In the genomic region with DNA sequence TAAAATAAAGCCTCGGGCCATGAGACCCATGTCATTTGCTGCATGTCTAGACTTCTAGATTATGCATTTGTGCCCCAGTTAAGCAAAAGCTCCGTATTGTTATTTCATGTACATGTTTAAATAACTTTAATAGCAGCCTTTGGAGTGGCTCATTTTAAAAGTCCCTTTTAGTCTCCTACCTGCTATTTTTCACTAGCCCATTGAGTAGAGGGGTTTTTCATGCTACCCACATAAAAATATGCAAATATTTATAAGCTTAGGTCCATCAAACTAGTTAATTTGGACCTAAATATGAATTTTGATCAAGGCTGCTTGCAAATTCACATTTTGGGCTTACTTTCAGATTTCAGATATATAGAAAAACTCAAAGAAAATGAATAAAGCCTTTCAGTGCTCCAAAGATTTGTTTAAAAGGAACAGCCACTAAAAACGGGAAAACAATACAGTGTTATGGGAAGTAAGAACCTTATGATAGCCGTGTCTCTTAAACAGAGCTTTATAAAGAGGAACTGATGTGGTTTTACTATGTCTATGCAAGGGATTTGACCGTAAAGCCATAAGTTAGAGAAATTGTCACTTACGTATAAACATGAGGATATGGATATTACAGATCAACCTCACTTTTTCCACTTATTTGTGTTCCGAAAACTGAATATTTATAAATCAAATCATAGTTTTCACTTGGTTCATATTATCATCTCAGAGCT, we compare ENCODE assay signal across 25 cellular contexts. TPM values are rescaled to one million over a fixed set of nuclear protein-coding genes. Genes with fewer than 3 reads are reported as not detected.
DNase-seq lines count a peak whose midpoint lies in the region; ATAC-seq and TF ChIP-seq lines count a peak whose summit lies in the region.
"Had no signal": no experiment of that assay in that cellular context is flagged by ENCODE, and none has a peak within 500 bp of the region (broad histone marks: within the 10 kb centered on the region; RNA-seq: fewer than 3 reads in every experiment).

No MANE protein-coding gene starts in this region.

- TF ChIP-seq CTCF in HL-60 (IDR thresholded peaks at IDR 0.05; ENCODE audit: insufficient read depth, low read length) (no peak), gastroesophageal sphincter (IDR thresholded peaks at IDR 0.05) (no peak), OCI-LY7 (conservative IDR thresholded peaks at IDR 0.05; ENCODE audit: low read length) (no peak)

- H3K4me3 ChIP-seq in HL-60 (replicated peaks; ENCODE audit: insufficient read depth, low read length), result no peak overlapping the region
- no peak overlapping the region for H3K4me3 ChIP-seq in gastroesophageal sphincter
- no peak overlapping the region for H3K4me3 ChIP-seq in OCI-LY7 (ENCODE audit: low read depth, low read length, poor library complexity, severe bottlenecking)
- H3K4me3 ChIP-seq: lower lobe of right lung, PC-9 had no signal

- no peak for TF ChIP-seq POLR2A in gastroesophageal sphincter (IDR thresholded peaks at IDR 0.05)

- 54 to 86% methylated on average over 7 of the region's 7 CpGs for WGBS in gastroesophageal sphincter (ENCODE audit: low coverage in 1 of 2), 2 donors

- H3K27me3 ChIP-seq in HL-60 (ENCODE audit: insufficient read depth, poor library complexity, severe bottlenecking), result no peaks in the 10 kb centered on the region
- no peaks in the 10 kb centered on the region for H3K27me3 ChIP-seq in gastroesophageal sphincter

- peaks cover 5 to 16% of the 10 kb centered on the region in 2 donors for H3K36me3 Mint-ChIP-seq in stimulated activated naive B cell treated with anti-CD40 and anti-IgM and Interleukin-4, amounts not matched to agents 10 μg/mL and 1 μg/mL and 100 μg/mL, for 72 hours
- H3K36me3 Mint-ChIP-seq: CD14-positive monocyte, type B pancreatic cell had no signal

- H3K4me3 Mint-ChIP-seq in stimulated activated naive B cell treated with anti-CD40 and anti-IgM and Interleukin-4, amounts not matched to agents 10 μg/mL and 1 μg/mL and 100 μg/mL, for 72 hours, result no peak overlapping the region
- H3K4me3 Mint-ChIP-seq: activated CD4-positive, alpha-beta memory T cell treated with anti-CD3 and anti-CD28 coated beads for 36 hours; CD14-positive monocyte; stimulated activated naive CD8-positive, alpha-beta T cell treated with anti-CD3 and anti-CD28 coated beads, Interleukin-15, amount 100 ng/mL, for 72 hours; T-helper 1 cell treated with Interleukin-12 subunit alpha and Interleukin-12 subunit beta and Interleukin-4 antibody, amounts not matched to agents 30 μg/mL and 1 μg/mL, for 36 hours; type B pancreatic cell had no signal

- peak overlapping the region; percentile 3 for H3K27ac ChIP-seq in HL-60 (replicated peaks)
- H3K27ac ChIP-seq in gastroesophageal sphincter, result peak overlapping the region in 3 of 4 donors; percentile 31 to 46 (median 42)
- no peak overlapping the region for H3K27ac ChIP-seq in OCI-LY7 (ENCODE audit: low read depth, low read length, poor library complexity, severe bottlenecking)
- H3K27ac ChIP-seq: lower lobe of right lung, PC-9, WERI-Rb-1 had no signal

- POLR2A ChIA-PET in OCI-LY7 (lab: Charles Lee), result interaction anchor here (0.7 to 1.8 kb wide), 4 partner anchors 11 to 23 kb away, joined by 3 to 9 read pairs (median 4); no protein-coding TSS in a partner anchor

- H4K20me1 ChIP-seq in OCI-LY7 (ENCODE audit: insufficient read depth, low read length), result no peaks in the 10 kb centered on the region; the same call in 1 of the 2 replicates

- no peak overlapping the region for H2AFZ ChIP-seq in OCI-LY7 (ENCODE audit: low read length)
- H2AFZ ChIP-seq: PC-9 had no signal

- CTCF ChIA-PET in OCI-LY7 (lab: Charles Lee; ENCODE audit: unreplicated experiment), result no interaction called here

- H3K9me2 ChIP-seq in OCI-LY7 (ENCODE audit: insufficient read depth, low read length), result no peaks in the 10 kb centered on the region

- no peaks in the 10 kb centered on the region for H3K79me2 ChIP-seq in OCI-LY7 (ENCODE audit: insufficient read depth, low read depth, low read length)

- H3K9me3 Mint-ChIP-seq in stimulated activated naive B cell treated with anti-CD40 and anti-IgM and Interleukin-4, amounts not matched to agents 10 μg/mL and 1 μg/mL and 100 μg/mL, for 72 hours, result no peaks in the 10 kb centered on the region
- H3K9me3 Mint-ChIP-seq: activated CD4-positive, alpha-beta memory T cell treated with anti-CD3 and anti-CD28 coated beads for 36 hours; CD14-positive monocyte; stimulated activated naive CD8-positive, alpha-beta T cell treated with anti-CD3 and anti-CD28 coated beads, Interleukin-15, amount 100 ng/mL, for 72 hours; T-helper 1 cell treated with Interleukin-12 subunit alpha and Interleukin-12 subunit beta and Interleukin-4 antibody, amounts not matched to agents 30 μg/mL and 1 μg/mL, for 36 hours; type B pancreatic cell had no signal

- intact Hi-C loops in OCI-LY7 (cut with micrococcal nuclease; ENCODE audit: unreplicated experiment), result no loop called here

- no peak for DNase-seq in HL-60 (ENCODE audit: low read depth in 1 of 2, low spot score in 1 of 2)
- peak; percentile 77 for DNase-seq in OCI-M1 (lab: John Stamatoyannopoulos, UW)
- no peak for DNase-seq in stimulated activated naive B cell treated with anti-CD40 and anti-IgM and Interleukin-4, amounts not matched to agents 10 μg/mL and 1 μg/mL and 100 μg/mL, for 72 hours
- no peak for DNase-seq in NCI-H1694 (lab: John Stamatoyannopoulos, UW)
- DNase-seq in OCI-LY7 (ENCODE audit: low spot score), result no peak
- no peak for DNase-seq in stimulated activated CD4-positive, alpha-beta T cell treated with anti-CD3 and anti-CD28 coated beads, Interleukin-4, amount 100 ng/mL, for 1 hour
- DNase-seq in DMS 273 treated with DMSO at 0.1 percent for 48 hours (lab: John Stamatoyannopoulos, UW), result no peak
- DNase-seq: activated CD4-positive, alpha-beta memory T cell treated with anti-CD3 and anti-CD28 coated beads for 36 hours; activated effector memory CD4-positive, alpha-beta T cell treated with anti-CD3 and anti-CD28 coated beads, Interleukin-2, amount 50 U/mL, for 16 hours; effector CD8-positive, alpha-beta T cell; foreskin melanocyte; H7; islet precursor cell; lower lobe of right lung; NCI-H1694 treated with DMSO at 0.1 percent for 48 hours; NCI-H69; PC-9; SHP77 treated with DMSO at 0.1 percent for 48 hours; stimulated activated CD4-positive, alpha-beta T cell treated with anti-CD3 and anti-CD28 coated beads, Interleukin-4, amount 100 ng/mL, for 4 hours; stimulated activated naive CD8-positive, alpha-beta T cell treated with anti-CD3 and anti-CD28 coated beads, Interleukin-15, amount 100 ng/mL, for 72 hours; WERI-Rb-1 had no signal

- no peaks in the 10 kb centered on the region for H3K27me3 Mint-ChIP-seq in stimulated activated naive B cell treated with anti-CD40 and anti-IgM and Interleukin-4, amounts not matched to agents 10 μg/mL and 1 μg/mL and 100 μg/mL, for 72 hours
- H3K27me3 Mint-ChIP-seq: activated CD4-positive, alpha-beta memory T cell treated with anti-CD3 and anti-CD28 coated beads for 36 hours; stimulated activated naive CD8-positive, alpha-beta T cell treated with anti-CD3 and anti-CD28 coated beads, Interleukin-15, amount 100 ng/mL, for 72 hours had no signal

- BruUV-seq in OCI-LY7 (replicated peaks; lab: Mats Ljungman, UMichigan), result no TSS peak

- no peak overlapping the region for H3K4me2 ChIP-seq in OCI-LY7 (ENCODE audit: low read length)
- H3K4me2 ChIP-seq: PC-9 had no signal

- H3K4me1 ChIP-seq in gastroesophageal sphincter (peaks cover 4 to 33% (median 10%) of the 10 kb centered on the region in 3 donors), OCI-LY7 (ENCODE audit: insufficient read depth, low read length, poor library complexity, severe bottlenecking) (no peaks in the 10 kb centered on the region)
- H3K4me1 ChIP-seq: lower lobe of right lung had no signal

- TF ChIP-seq EP300 in gastroesophageal sphincter (IDR thresholded peaks at IDR 0.05), result no peak

- H3K36me3 ChIP-seq in gastroesophageal sphincter (no peaks in the 10 kb centered on the region), OCI-LY7 (ENCODE audit: insufficient read depth, low read length) (no peaks in the 10 kb centered on the region)
- H3K36me3 ChIP-seq: lower lobe of right lung, WERI-Rb-1 had no signal

- H3K9me3 ChIP-seq in gastroesophageal sphincter, result no peaks in the 10 kb centered on the region
- H3K9me3 ChIP-seq in OCI-LY7 (ENCODE audit: low read length), result no peaks in the 10 kb centered on the region
- H3K9me3 ChIP-seq: lower lobe of right lung had no signal

- H3K4me1 Mint-ChIP-seq in stimulated activated naive B cell treated with anti-CD40 and anti-IgM and Interleukin-4, amounts not matched to agents 10 μg/mL and 1 μg/mL and 100 μg/mL, for 72 hours, result peaks cover 12 to 21% of the 10 kb centered on the region in 2 donors

- ATAC-seq in gastroesophageal sphincter, result no peak
- peak; percentile 80 to 84 for ATAC-seq in stimulated activated naive B cell treated with anti-CD40 and anti-IgM and Interleukin-4, amounts not matched to agents 10 μg/mL and 1 μg/mL and 100 μg/mL, for 72 hours (replicated peaks)
- ATAC-seq: stimulated activated naive CD8-positive, alpha-beta T cell treated with anti-CD3 and anti-CD28 coated beads, Interleukin-15, amount 100 ng/mL, for 72 hours had no signal

- H3K27ac Mint-ChIP-seq in stimulated activated naive B cell treated with anti-CD40 and anti-IgM and Interleukin-4, amounts not matched to agents 10 μg/mL and 1 μg/mL and 100 μg/mL, for 72 hours, result no peak overlapping the region
- H3K27ac Mint-ChIP-seq: activated CD4-positive, alpha-beta memory T cell treated with anti-CD3 and anti-CD28 coated beads for 36 hours; T-helper 1 cell treated with Interleukin-12 subunit alpha and Interleukin-12 subunit beta and Interleukin-4 antibody, amounts not matched to agents 30 μg/mL and 1 μg/mL, for 36 hours; type B pancreatic cell had no signal

RNA-seq across cellular contexts. Expression of a gene that starts 30.0 kb away (rescaled TPM):
- total RNA-seq in gastroesophageal sphincter (100 to 1,000 TPM; 113 to 149 (median 122) TPM), OCI-LY7 (2022) (not detected in 2 replicates)
- not detected in 2 replicates for total RNA-seq in OCI-LY7 (2014; rRNA removed; shearing (Covaris generic))

Comparison
In these comparisons a context has a peak if more than half of its experiments do, and no peak if none do; other contexts are left out.
1. RNA of a gene that starts 30.0 kb away (total RNA-seq): 113 to 149 TPM in gastroesophageal sphincter; not detected in OCI-LY7; every median in the first group is over 100 times any median in the second.